Comparison of ENCODE assay signal across 8 cellular contexts in the genomic region with DNA sequence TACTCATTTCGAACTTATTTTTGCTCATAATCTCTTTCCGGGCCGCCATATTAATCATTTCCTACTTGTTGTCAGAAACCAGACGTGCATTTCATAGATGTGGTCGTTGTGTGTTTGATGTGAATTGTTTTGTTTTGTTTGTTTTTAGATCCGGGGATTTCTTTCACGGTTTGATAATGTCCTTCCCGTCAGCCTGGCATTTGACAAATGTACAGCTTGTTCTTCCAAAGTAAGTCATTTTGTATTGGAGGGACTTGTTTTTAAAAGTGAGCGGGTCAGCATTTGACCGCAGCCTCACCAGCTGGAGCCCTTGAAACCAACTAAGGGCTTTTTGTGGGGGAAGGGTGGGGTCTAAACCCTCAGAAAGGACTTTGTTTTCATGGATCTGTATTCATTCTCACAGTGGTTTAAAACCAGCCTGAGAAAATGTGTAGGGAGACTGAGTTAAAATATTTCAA.
DNase-seq lines count a peak whose midpoint lies in the region; ATAC-seq, FAIRE-seq and TF ChIP-seq lines count a peak whose summit lies in the region.

No MANE protein-coding gene starts in this region.

- WGBS in pancreas, 2 donors: 21 to 28% methylated on average over 10 of the region's 10 CpGs

- no TSS peak for BruUV-seq in Caco-2 (replicated peaks; lab: Mats Ljungman, UMichigan)

- DNase-seq in Caco-2 (no peak), amniotic epithelial cell (ENCODE audit: low read depth) (peak; percentile 90), foreskin melanocyte (peak; percentile 55), pancreas (no peak), NCI-H2196 treated with DMSO at 0.1 percent for 48 hours (lab: John Stamatoyannopoulos, UW; ENCODE audit: unreplicated experiment) (no peak), glutamatergic neuron (no peak)
- no peak for DNase-seq in activated CD8-positive, alpha-beta memory T cell treated with anti-CD3 and anti-CD28 coated beads, Interleukin-2, amount 50 U/mL, for 48 hours
- DNase-seq in effector memory CD8-positive, alpha-beta T cell: no peak

- peak overlapping the region; percentile 48 for H3K27ac Mint-ChIP-seq in Caco-2 (ENCODE audit: unreplicated experiment)
- H3K27ac Mint-ChIP-seq in effector memory CD8-positive, alpha-beta T cell: peak overlapping the region in 1 of 2 donors; percentile 49
- no peak overlapping the region for H3K27ac Mint-ChIP-seq in glutamatergic neuron (ENCODE audit: unreplicated experiment)

- H3K9me3 ChIP-seq in Caco-2 (no peaks in the 10 kb centered on the region), pancreas (no peaks in the 10 kb centered on the region)

- H3K27ac ChIP-seq in pancreas: peak overlapping the region in 3 of 4 donors; percentile 30 to 66 (median 48)

- ATAC-seq in pancreas: no peak
- ATAC-seq in effector memory CD8-positive, alpha-beta T cell (replicated peaks): no peak

- H3K9me3 Mint-ChIP-seq in Caco-2 (ENCODE audit: unreplicated experiment) (no peaks in the 10 kb centered on the region), glutamatergic neuron (ENCODE audit: unreplicated experiment) (no peaks in the 10 kb centered on the region)
- H3K9me3 Mint-ChIP-seq in effector memory CD8-positive, alpha-beta T cell: no peaks in the 10 kb centered on the region

- CTCF ChIA-PET in Caco-2 (lab: Charles Lee): interaction anchor here (0.6 to 2.2 kb wide), 6 partner anchors 261 to 424 kb away, joined by 3 to 12 read pairs (median 5); partner anchors contain the start of gene VGLL4

- H3K4me1 ChIP-seq in Caco-2 (peaks cover 21% of the 10 kb centered on the region), pancreas (peaks cover 6 to 28% (median 25%) of the 10 kb centered on the region in 3 donors)

- H3K4me3 ChIP-seq in Caco-2 (ENCODE audit: low read depth, low read length): no peak overlapping the region
- peak overlapping the region in 1 of 4 donors; percentile 1 for H3K4me3 ChIP-seq in pancreas

- H3K27me3 Mint-ChIP-seq in Caco-2 (ENCODE audit: insufficient read depth, unreplicated experiment) (no peaks in the 10 kb centered on the region), glutamatergic neuron (ENCODE audit: unreplicated experiment) (peaks cover 2% of the 10 kb centered on the region)
- no peaks in the 10 kb centered on the region for H3K27me3 Mint-ChIP-seq in effector memory CD8-positive, alpha-beta T cell

- no peak overlapping the region for H3K4me3 Mint-ChIP-seq in Caco-2 (ENCODE audit: unreplicated experiment)
- no peak overlapping the region for H3K4me3 Mint-ChIP-seq in effector memory CD8-positive, alpha-beta T cell
- no peak overlapping the region for H3K4me3 Mint-ChIP-seq in glutamatergic neuron (ENCODE audit: unreplicated experiment)

- no peaks in the 10 kb centered on the region for H3K36me3 ChIP-seq in Caco-2 (ENCODE audit: control insufficient read depth, insufficient read depth, low read length)
- H3K36me3 ChIP-seq in pancreas: no peaks in the 10 kb centered on the region

- H3K36me3 Mint-ChIP-seq in Caco-2 (ENCODE audit: insufficient read depth, unreplicated experiment): no peaks in the 10 kb centered on the region
- peaks cover 13% of the 10 kb centered on the region for H3K36me3 Mint-ChIP-seq in effector memory CD8-positive, alpha-beta T cell (ENCODE audit: insufficient read depth)
- H3K36me3 Mint-ChIP-seq in glutamatergic neuron (ENCODE audit: unreplicated experiment): no peaks in the 10 kb centered on the region

- no peak for FAIRE-seq in pancreas (lab: Jason Lieb, UNC)

- H3K27me3 ChIP-seq in Caco-2 (replicated peaks; ENCODE audit: control insufficient read depth, insufficient read depth, low read length) (no peaks in the 10 kb centered on the region), pancreas (no peaks in the 10 kb centered on the region)

- no peak for TF ChIP-seq CTCF in Caco-2 (IDR thresholded peaks at IDR 0.05; ENCODE audit: insufficient read depth in 1 of 2, low read depth in 1 of 2, low read length in 1 of 2, severe bottlenecking in 1 of 2, unreplicated experiment in 1 of 2)
- TF ChIP-seq CTCF in pancreas (IDR thresholded peaks at IDR 0.05): no peak
- TF ChIP-seq CTCF in glutamatergic neuron (IDR thresholded peaks at IDR 0.05; ENCODE audit: partially characterized antibody, unreplicated experiment): no peak

- intact Hi-C loops in Caco-2 (cut with micrococcal nuclease; ENCODE audit: unreplicated experiment) (loop anchor here (1.0 to 10.0 kb wide), 5 partner anchors 155 to 797 kb away; partner anchors contain the start of gene TAMM41), pancreas (cut with DNase I) (loop anchor here in 2 of 3 donors (5.0 to 10.0 kb wide), 3 partner anchors 275 to 425 kb away; no protein-coding TSS in a partner anchor)

- peaks cover 20% of the 10 kb centered on the region for H3K4me1 Mint-ChIP-seq in Caco-2 (ENCODE audit: low read depth, unreplicated experiment)
- no peaks in the 10 kb centered on the region for H3K4me1 Mint-ChIP-seq in effector memory CD8-positive, alpha-beta T cell (ENCODE audit: low read depth in 2 of 2)
- H3K4me1 Mint-ChIP-seq in glutamatergic neuron (ENCODE audit: low read depth, unreplicated experiment): peaks cover 7% of the 10 kb centered on the region

- POLR2A ChIA-PET in Caco-2 (lab: Charles Lee): interaction anchor here (0.6 to 0.8 kb wide), 2 partner anchors 221 to 264 kb away, joined by 3 to 5 read pairs; partner anchors contain the start of gene VGLL4

Comparison
In these comparisons a context has a peak if more than half of its experiments do, and no peak if none do; other contexts are left out.
1. DNase-seq: peak in amniotic epithelial cell (single experiment) and foreskin melanocyte (single experiment); none in Caco-2 (0 of 2), pancreas (0 of 6), NCI-H2196 treated with DMSO at 0.1 percent for 48 hours (single experiment), activated CD8-positive, alpha-beta memory T cell treated with anti-CD3 and anti-CD28 coated beads, Interleukin-2, amount 50 U/mL, for 48 hours (single experiment), effector memory CD8-positive, alpha-beta T cell (0 of 3) and glutamatergic neuron (single experiment).